In genomic region chr9:132987021-132987620, GRCh38 we compare ENCODE assay signal across 34 cellular contexts. TPM values are rescaled to one million over a fixed set of nuclear protein-coding genes. Genes with fewer than 3 reads are reported as not detected.
"Had no signal": no experiment of that assay in that cellular context is flagged by ENCODE, and none has a peak within 500 bp of the region (broad histone marks: within the 10 kb centered on the region; RNA-seq: fewer than 3 reads in every experiment).

No MANE protein-coding gene starts in this region.

- H3K4me3 ChIP-seq: adrenal gland, body of pancreas, colonic mucosa, heart right ventricle, transverse colon had no signal

- H3K9me3 ChIP-seq: adrenal gland, body of pancreas, colonic mucosa, heart right ventricle, transverse colon had no signal

- H3K9me3 Mint-ChIP-seq: activated CD4-positive, alpha-beta T cell treated with anti-CD3 and anti-CD28 coated beads, Interleukin-2, amount 10 ng/mL, durations not matched to agents 24 days and 14 days; activated naive CD4-positive, alpha-beta T cell treated with anti-CD3 and anti-CD28 coated beads for 36 hours; activated T-helper 1 cell treated with anti-CD3 and anti-CD28 coated beads, Interleukin-12 subunit alpha, Interleukin-12 subunit beta, Interleukin-2, Interleukin-4 antibody, amounts not matched to agents 30 ng/mL and 10 ng/mL and 1 ng/mL, durations not matched to agents 14 hours and 24 hours and 36 hours; naive B cell had no signal

- DNase-seq: activated CD4-positive, alpha-beta memory T cell treated with anti-CD3 and anti-CD28 coated beads for 36 hours; activated CD4-positive, alpha-beta T cell treated with anti-CD3 and anti-CD28 coated beads, Interleukin-2, amount 10 ng/mL, durations not matched to agents 24 days and 14 days; activated CD8-positive, alpha-beta memory T cell treated with anti-CD3 and anti-CD28 coated beads, Interleukin-2, amount 50 U/mL, for 4 hours; activated effector memory CD4-positive, alpha-beta T cell treated with anti-CD3 and anti-CD28 coated beads, Interleukin-2, amount 50 U/mL, for 16 hours; activated naive CD4-positive, alpha-beta T cell treated with anti-CD3 and anti-CD28 coated beads for 36 hours; activated naive CD8-positive, alpha-beta T cell treated with anti-CD3 and anti-CD28 coated beads for 36 hours; activated T-cell treated with anti-CD3 and anti-CD28 coated beads, Interleukin-2, amount 50 U/mL, for 1 hour; body of pancreas; colonic mucosa; effector memory CD4-positive, alpha-beta T cell; foreskin melanocyte; heart right ventricle; left ventricle myocardium superior; mammary epithelial cell; naive B cell; occipital lobe; right cardiac atrium; stimulated activated CD4-positive, alpha-beta T cell treated with anti-CD3 and anti-CD28 coated beads, Interleukin-2, amount 100 ng/mL, for 48 hours; stimulated activated naive CD4-positive, alpha-beta T cell treated with Interleukin-2 at 50 U/mL for 16 hours; T-helper 17 cell; T1000; transverse colon; WERI-Rb-1 had no signal

- FAIRE-seq: islet of Langerhans had no signal

- H3K4me1 ChIP-seq: colonic mucosa had no signal

- H3K36me3 Mint-ChIP-seq: activated CD4-positive, alpha-beta memory T cell treated with anti-CD3 and anti-CD28 coated beads for 36 hours; activated naive CD8-positive, alpha-beta T cell treated with anti-CD3 and anti-CD28 coated beads for 36 hours; naive B cell had no signal

- H3K4me1 Mint-ChIP-seq: activated CD4-positive, alpha-beta T cell treated with anti-CD3 and anti-CD28 coated beads, Interleukin-2, amount 10 ng/mL, durations not matched to agents 24 days and 14 days; activated naive CD8-positive, alpha-beta T cell treated with anti-CD3 and anti-CD28 coated beads for 36 hours; neural crest cell had no signal

- H3K4me3 Mint-ChIP-seq: activated CD4-positive, alpha-beta memory T cell treated with anti-CD3 and anti-CD28 coated beads for 36 hours; activated CD4-positive, alpha-beta T cell treated with anti-CD3 and anti-CD28 coated beads, Interleukin-2, amount 10 ng/mL, durations not matched to agents 24 days and 14 days; activated naive CD4-positive, alpha-beta T cell treated with anti-CD3 and anti-CD28 coated beads for 36 hours; activated naive CD8-positive, alpha-beta T cell treated with anti-CD3 and anti-CD28 coated beads for 36 hours; activated T-helper 1 cell treated with anti-CD3 and anti-CD28 coated beads, Interleukin-12 subunit alpha, Interleukin-12 subunit beta, Interleukin-2, Interleukin-4 antibody, amounts not matched to agents 30 ng/mL and 10 ng/mL and 1 ng/mL, durations not matched to agents 14 hours and 24 hours and 36 hours; naive B cell; neural crest cell; T-helper 17 cell had no signal

- ATAC-seq: activated CD4-positive, CD25-positive, alpha-beta regulatory T cell treated with anti-CD3 and anti-CD28 coated beads, Interleukin-2, amount 50 U/mL, for 24 hours; body of pancreas; T-helper 17 cell had no signal

- H3K27me3 ChIP-seq: adrenal gland, body of pancreas had no signal

- H3K36me3 ChIP-seq: adrenal gland, colonic mucosa, heart right ventricle, transverse colon, WERI-Rb-1 had no signal

- H3K27ac ChIP-seq: adrenal gland, body of pancreas, colonic mucosa, heart right ventricle, transverse colon, WERI-Rb-1 had no signal

- H3K27ac Mint-ChIP-seq: activated CD4-positive, alpha-beta memory T cell treated with anti-CD3 and anti-CD28 coated beads for 36 hours; activated CD4-positive, alpha-beta T cell treated with anti-CD3 and anti-CD28 coated beads, Interleukin-2, amount 10 ng/mL, durations not matched to agents 24 days and 14 days; activated naive CD4-positive, alpha-beta T cell treated with anti-CD3 and anti-CD28 coated beads for 36 hours; activated naive CD8-positive, alpha-beta T cell treated with anti-CD3 and anti-CD28 coated beads for 36 hours; activated T-helper 1 cell treated with anti-CD3 and anti-CD28 coated beads, Interleukin-12 subunit alpha, Interleukin-12 subunit beta, Interleukin-2, Interleukin-4 antibody, amounts not matched to agents 30 ng/mL and 10 ng/mL and 1 ng/mL, durations not matched to agents 14 hours and 24 hours and 36 hours had no signal

RNA-seq across cellular contexts. Expression of gene GFI1B, which starts 8.6 kb away (rescaled TPM):
- total RNA-seq: activated CD4-positive, alpha-beta memory T cell treated with anti-CD3 and anti-CD28 coated beads for 36 hours; activated CD4-positive, alpha-beta T cell treated with anti-CD3 and anti-CD28 coated beads, Interleukin-2, amount 10 ng/mL, durations not matched to agents 24 days and 14 days; activated CD8-positive, alpha-beta memory T cell treated with anti-CD3 and anti-CD28 coated beads for 36 hours; activated naive CD4-positive, alpha-beta T cell treated with anti-CD3 and anti-CD28 coated beads for 36 hours; activated naive CD8-positive, alpha-beta T cell treated with anti-CD3 and anti-CD28 coated beads for 36 hours; activated T-helper 1 cell treated with anti-CD3 and anti-CD28 coated beads, Interleukin-12 subunit alpha, Interleukin-12 subunit beta, Interleukin-2, Interleukin-4 antibody, amounts not matched to agents 30 ng/mL and 10 ng/mL and 1 ng/mL, durations not matched to agents 14 hours and 24 hours and 36 hours; aorta; body of pancreas; dermis microvascular lymphatic vessel endothelial cell; epithelial cell of proximal tubule; glomerular endothelial cell; mammary epithelial cell; neural crest cell; occipital lobe; pulmonary artery endothelial cell had no signal
- polyA plus RNA-seq: aorta, mammary epithelial cell had no signal
